1 cellular context compared by ENCODE assay signal in genomic region chr15:51089041-51089440, GRCh38.
TF ChIP-seq lines count a peak whose summit lies in the region.

No MANE protein-coding gene starts in this region.

TF ChIP-seq in WTC11, 78 proteins besides CTCF, POLR2A, EP300 and RAD21 (continued from another document):
- no peak for TF ChIP-seq HMGXB4 (CRISPR knock-in tag; IDR thresholded peaks at IDR 0.05)
- TF ChIP-seq ZNF281 (CRISPR knock-in tag; IDR thresholded peaks at IDR 0.05): no peak
